32 cellular contexts compared by ENCODE assay signal in the genomic region with DNA sequence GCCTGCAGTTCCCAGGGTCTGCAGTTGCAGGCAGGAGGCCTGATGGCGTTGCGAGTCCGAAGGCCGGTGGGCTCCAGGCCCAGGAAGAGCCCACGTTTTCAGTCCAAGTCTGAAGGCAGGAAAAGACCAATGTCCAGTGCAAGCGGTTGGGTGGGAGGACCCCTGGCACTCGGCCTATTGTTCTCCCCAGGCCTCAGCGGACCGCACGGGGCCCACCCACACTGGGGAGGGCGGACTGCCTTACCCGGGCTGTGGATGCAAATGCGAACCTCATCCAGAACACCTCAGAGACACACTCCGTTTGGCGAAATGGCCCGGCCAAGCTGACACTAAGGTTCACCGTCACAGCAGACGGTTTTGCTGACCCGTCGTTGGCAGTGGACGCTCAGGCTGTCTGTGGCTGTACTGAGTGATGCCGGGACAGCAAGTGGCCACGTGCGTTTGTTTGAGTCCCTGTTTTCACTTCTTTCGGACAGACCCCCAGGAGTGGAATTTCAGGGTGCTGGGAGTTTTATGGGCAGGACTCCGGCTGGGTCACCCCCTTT. TPM values are rescaled to one million over a fixed set of nuclear protein-coding genes. Genes with fewer than 3 reads are reported as not detected.
DNase-seq lines count a peak whose midpoint lies in the region; ATAC-seq and TF ChIP-seq lines count a peak whose summit lies in the region.
"Had no signal": no experiment of that assay in that cellular context is flagged by ENCODE, and none has a peak within 500 bp of the region (broad histone marks: within the 10 kb centered on the region; RNA-seq: fewer than 3 reads in every experiment).

No MANE protein-coding gene starts in this region.

- no peak for TF ChIP-seq CTCF in heart right ventricle (IDR thresholded peaks at IDR 0.05)
- TF ChIP-seq CTCF in right atrium auricular region (IDR thresholded peaks at IDR 0.05): no peak
- TF ChIP-seq CTCF in dorsolateral prefrontal cortex (IDR thresholded peaks at IDR 0.05 in 54 of 56, conservative IDR thresholded peaks at IDR 0.05 in 2 of 56; ENCODE audit: low read depth in 1 of 56, partially characterized antibody in 56 of 56): no peak
- no peak for TF ChIP-seq CTCF in upper lobe of left lung (IDR thresholded peaks at IDR 0.05)

- H3K27ac ChIP-seq in heart right ventricle: peak overlapping the region in 4 of 10 donors; percentile 11 to 45 (median 41)
- no peak overlapping the region for H3K27ac ChIP-seq in right atrium auricular region
- H3K27ac ChIP-seq in dorsolateral prefrontal cortex: peak overlapping the region in 42 of 59 donors; percentile 1 to 91 (median 80)
- peak overlapping the region; percentile 20 for H3K27ac ChIP-seq in muscle layer of colon (ENCODE audit: low read depth, low read length)
- peak overlapping the region; percentile 3 to 65 (median 36) for H3K27ac ChIP-seq in upper lobe of left lung
- H3K27ac ChIP-seq: 22Rv1, ascending aorta, SJSA1, tibial artery, WERI-Rb-1 had no signal

- H3K4me1 ChIP-seq in heart right ventricle (peaks cover 0 to 37% (median 17%) of the 10 kb centered on the region in 9 donors), right atrium auricular region (peaks cover 5 to 26% of the 10 kb centered on the region in 2 donors), muscle layer of colon (ENCODE audit: insufficient read depth, low read length) (peaks cover 26% of the 10 kb centered on the region), upper lobe of left lung (peaks cover 3 to 32% (median 11%) of the 10 kb centered on the region in 4 donors)
- H3K4me1 ChIP-seq: SJSA1 had no signal

- H3K27me3 ChIP-seq in heart right ventricle (no peaks in the 10 kb centered on the region), right atrium auricular region (no peaks in the 10 kb centered on the region), dorsolateral prefrontal cortex (no peaks in the 10 kb centered on the region), muscle layer of colon (ENCODE audit: control insufficient read depth in 1 of 2, insufficient read depth in 2 of 2, low read length in 2 of 2) (no peaks in the 10 kb centered on the region), upper lobe of left lung (no peaks in the 10 kb centered on the region)
- H3K27me3 ChIP-seq: ascending aorta, SJSA1, spleen, tibial artery had no signal

- no peak for TF ChIP-seq POLR2A in upper lobe of left lung (IDR thresholded peaks at IDR 0.05)

- H3K4me3 ChIP-seq in heart right ventricle (no peak overlapping the region), right atrium auricular region (no peak overlapping the region), dorsolateral prefrontal cortex (no peak overlapping the region), muscle layer of colon (ENCODE audit: low read depth in 1 of 2, low read length in 2 of 2) (no peak overlapping the region), upper lobe of left lung (no peak overlapping the region)
- H3K4me3 ChIP-seq: ascending aorta, SJSA1, spleen, stomach, tibial artery had no signal

- ATAC-seq in heart right ventricle (peak in 5 of 8 donors; percentile 7 to 32 (median 20)), upper lobe of left lung (ENCODE audit: low FRiP score in 2 of 2) (peak in 1 of 2 donors; percentile 12)

- intact Hi-C loops in heart right ventricle (cut with DNase I) (loop anchor here in 1 of 10 donors (5.0 kb wide), 1 partner anchor 39 kb away; no protein-coding TSS in a partner anchor), dorsolateral prefrontal cortex (cut with DNase I) (no loop called here)

- H3K9ac ChIP-seq in muscle layer of colon (ENCODE audit: low read length): no peak overlapping the region

- H3K36me3 ChIP-seq in heart right ventricle (peaks cover 0 to 40% (median 18%) of the 10 kb centered on the region in 9 donors), right atrium auricular region (peaks cover 19% of the 10 kb centered on the region), muscle layer of colon (ENCODE audit: insufficient read depth, low read length) (peaks cover 13% of the 10 kb centered on the region), upper lobe of left lung (peaks cover 16 to 37% (median 34%) of the 10 kb centered on the region in 4 donors)

- DNase-seq in heart right ventricle (peak in 1 of 2 donors; percentile 31), right atrium auricular region (ENCODE audit: low spot score) (no peak), dorsolateral prefrontal cortex (no peak), upper lobe of left lung (peak in 1 of 2 donors; percentile 72), cortex of kidney (lab: John Stamatoyannopoulos, UW) (no peak), COLO829 (ENCODE audit: low spot score) (no peak)
- DNase-seq in activated CD4-positive, alpha-beta T cell treated with anti-CD3 and anti-CD28 coated beads for 1 hour: no peak
- DNase-seq: activated CD4-positive, alpha-beta T cell treated with anti-CD3 and anti-CD28 coated beads, Interleukin-2, amount 10 ng/mL, durations not matched to agents 24 days and 14 days; activated CD8-positive, alpha-beta memory T cell treated with anti-CD3 and anti-CD28 coated beads for 24 hours; activated effector memory CD4-positive, alpha-beta T cell treated with anti-CD3 and anti-CD28 coated beads, Interleukin-2, amount 50 U/mL, for 16 hours; activated T-cell treated with anti-CD3 and anti-CD28 coated beads for 4 hours; central memory CD4-positive, alpha-beta T cell; COR-L47; DMS53; foreskin melanocyte; kidney glomerular epithelial cell; MV-4-11; NCI-H1436 treated with DMSO at 0.1 percent for 48 hours; NCI-H2081 treated with DMSO at 0.1 percent for 48 hours; NCI-H226; NCI-H69; spleen; stimulated activated CD4-positive, alpha-beta T cell treated with anti-CD3 and anti-CD28 coated beads, Interleukin-2, amount 100 ng/mL, for 24 hours; stimulated activated CD8-positive, alpha-beta memory T cell treated with anti-CD3 and anti-CD28 coated beads, Interleukin-4, amount 100 ng/mL, for 48 hours; stomach; T1000; tibial artery; WERI-Rb-1 had no signal

- TF ChIP-seq EP300 in upper lobe of left lung (IDR thresholded peaks at IDR 0.05): no peak

- no peaks in the 10 kb centered on the region for H3K9me3 ChIP-seq in heart right ventricle
- H3K9me3 ChIP-seq in right atrium auricular region: no peaks in the 10 kb centered on the region
- H3K9me3 ChIP-seq in muscle layer of colon (ENCODE audit: low read length): no peaks in the 10 kb centered on the region
- H3K9me3 ChIP-seq in upper lobe of left lung: no peaks in the 10 kb centered on the region
- H3K9me3 ChIP-seq: ascending aorta, SJSA1, spleen, stomach, tibial artery had no signal

- WGBS in heart right ventricle, 2 donors: 51 to 60% methylated on average over 26 of the region's 26 CpGs
- 72 to 76% methylated on average over 14 to 23 of the region's 26 CpGs for WGBS in upper lobe of left lung, 2 donors

RNA-seq across cellular contexts. Expression of a gene that starts 10.2 kb away (rescaled TPM):
- total RNA-seq in heart right ventricle (10 to 100 TPM; 21.9 to 35.9 (median 28.6) TPM), right atrium auricular region (10 to 100 TPM; 32.6 to 41.6 TPM), dorsolateral prefrontal cortex (10 to 100 TPM; 52.6 to 89.0 (median 68.2) TPM), upper lobe of left lung (10 to 100 TPM; 64.1 to 89.1 (median 72.1) TPM)
- polyA plus RNA-seq in heart right ventricle: 10 to 100 TPM; 24.4 to 35.6 TPM

RNA-seq across cellular contexts. Expression of a gene that starts 52.8 kb away (rescaled TPM):
- 10 to 100 TPM; 12.0 to 27.0 (median 21.8) TPM for total RNA-seq in heart right ventricle
- 10 to 100 TPM in 1 of 2 donors, 1 to 10 TPM in 1; 7.3 to 14.5 TPM for polyA plus RNA-seq in heart right ventricle
- total RNA-seq in right atrium auricular region: 10 to 100 TPM; 14.2 to 39.7 TPM
- total RNA-seq in dorsolateral prefrontal cortex: 10 to 100 TPM; 24.0 to 92.1 (median 38.8) TPM
- 100 to 1,000 TPM in 4 of 6 donors, 10 to 100 TPM in 2; 49.6 to 175 (median 110) TPM for total RNA-seq in upper lobe of left lung

RNA-seq across cellular contexts. Expression of a gene that starts 53.4 kb away (rescaled TPM):
- total RNA-seq in heart right ventricle (10 to 100 TPM in 3 of 10 donors, 1 to 10 TPM in 7; 7.4 to 12.5 (median 9.3) TPM), right atrium auricular region (1 to 10 TPM; 6.4 to 9.1 TPM), dorsolateral prefrontal cortex (10 to 100 TPM; 16.7 to 35.7 (median 23.5) TPM), upper lobe of left lung (10 to 100 TPM in 5 of 6 donors, 1 to 10 TPM in 1; 9.1 to 43.0 (median 14.1) TPM)
- 10 to 100 TPM in 1 of 2 donors, 1 to 10 TPM in 1; 6.6 to 16.8 TPM for polyA plus RNA-seq in heart right ventricle

Comparison
In these comparisons a context has a peak if more than half of its experiments do, and no peak if none do; other contexts are left out.
1. H3K27ac ChIP-seq: peak in dorsolateral prefrontal cortex (42 of 59), muscle layer of colon (single experiment) and upper lobe of left lung (4 of 4); none in right atrium auricular region (0 of 2).